In genomic region chr13:99500839-99501134, GRCh38 we compare ENCODE assay signal across 8 cellular contexts. TPM values are rescaled to one million over a fixed set of nuclear protein-coding genes. Genes with fewer than 3 reads are reported as not detected.
DNase-seq lines count a peak whose midpoint lies in the region; ATAC-seq and TF ChIP-seq lines count a peak whose summit lies in the region.

No MANE protein-coding gene starts in this region.

- H2AFZ ChIP-seq in DND-41 (ENCODE audit: low read depth, low read length) = peak overlapping the region; percentile 68

- H3K27ac ChIP-seq in DND-41 (ENCODE audit: low read length) (peak overlapping the region; percentile 97), gastroesophageal sphincter (peak overlapping the region in 3 of 4 donors; percentile 87 to 90 (median 88))

- H3K36me3 ChIP-seq in DND-41 (ENCODE audit: insufficient read depth, low read length) (peaks cover 5% of the 10 kb centered on the region; the same call in 1 of the 2 replicates), HAP-1 (replicated peaks) (peaks cover 4% of the 10 kb centered on the region), gastroesophageal sphincter (no peaks in the 10 kb centered on the region)

- peak overlapping the region; percentile 67 for H3K4me2 ChIP-seq in DND-41 (ENCODE audit: insufficient read depth, low read length)

- peak overlapping the region; percentile 90 for H3K27ac Mint-ChIP-seq in stimulated activated memory B cell treated with anti-CD40 and anti-IgM and Interleukin-4, amounts not matched to agents 10 μg/mL and 1 μg/mL and 100 μg/mL, for 72 hours

- DNase-seq in DND-41 (no peak), HAP-1 (ENCODE audit: low spot score in 2 of 2) (no peak), NOMO-1 treated with DMSO at 0.1 percent for 48 hours (lab: John Stamatoyannopoulos, UW; ENCODE audit: unreplicated experiment) (no peak), NCI-H1092 treated with DMSO at 0.1 percent for 48 hours (lab: John Stamatoyannopoulos, UW) (no peak)
- no peak for DNase-seq in stimulated activated CD4-positive, alpha-beta T cell treated with anti-CD3 and anti-CD28 coated beads, Interleukin-15, amount 100 ng/mL, for 24 hours

- H3K4me1 Mint-ChIP-seq in stimulated activated memory B cell treated with anti-CD40 and anti-IgM and Interleukin-4, amounts not matched to agents 10 μg/mL and 1 μg/mL and 100 μg/mL, for 72 hours = peaks cover 72% of the 10 kb centered on the region

- peak overlapping the region; percentile 95 for H3K9ac ChIP-seq in DND-41 (ENCODE audit: low read depth, low read length)

- WGBS in gastroesophageal sphincter (ENCODE audit: low coverage in 1 of 2), 2 donors = 0% methylated on average over 1 to 2 of the region's 7 CpGs

- TF ChIP-seq EP300 in gastroesophageal sphincter (IDR thresholded peaks at IDR 0.05) = no peak

- no peak for TF ChIP-seq POLR2A in gastroesophageal sphincter (IDR thresholded peaks at IDR 0.05)

- in situ Hi-C loops in HAP-1 (cut with MboI; ENCODE audit: low sequenced_read_pairs) = no loop called here

- H3K4me3 Mint-ChIP-seq in stimulated activated memory B cell treated with anti-CD40 and anti-IgM and Interleukin-4, amounts not matched to agents 10 μg/mL and 1 μg/mL and 100 μg/mL, for 72 hours = peak overlapping the region; percentile 91

- H3K27me3 ChIP-seq in DND-41 (ENCODE audit: insufficient read depth, low read length, poor library complexity) (no peaks in the 10 kb centered on the region), HAP-1 (ENCODE audit: low read depth) (no peaks in the 10 kb centered on the region), gastroesophageal sphincter (no peaks in the 10 kb centered on the region)

- H3K27me3 Mint-ChIP-seq in stimulated activated memory B cell treated with anti-CD40 and anti-IgM and Interleukin-4, amounts not matched to agents 10 μg/mL and 1 μg/mL and 100 μg/mL, for 72 hours = no peaks in the 10 kb centered on the region

- no peak for TF ChIP-seq CTCF in DND-41 (IDR thresholded peaks at IDR 0.05; ENCODE audit: borderline replicate concordance, extremely low read depth, low read length, poor library complexity, severe bottlenecking)
- TF ChIP-seq CTCF in gastroesophageal sphincter (IDR thresholded peaks at IDR 0.05) = no peak

- H3K79me2 ChIP-seq in DND-41 (ENCODE audit: insufficient read depth, low read length) = peaks cover 45% of the 10 kb centered on the region

- H4K20me1 ChIP-seq in DND-41 (ENCODE audit: insufficient read depth, low read length) = peaks cover 6% of the 10 kb centered on the region; the same call in 1 of the 2 replicates

- H3K36me3 Mint-ChIP-seq in stimulated activated memory B cell treated with anti-CD40 and anti-IgM and Interleukin-4, amounts not matched to agents 10 μg/mL and 1 μg/mL and 100 μg/mL, for 72 hours = no peaks in the 10 kb centered on the region

- ATAC-seq in DND-41 (ENCODE audit: insufficient read depth, low read depth) (peak; percentile 36), SK-N-SH treated with all-trans-retinoic acid at 6 μM for 48 hours (peak; percentile 6), gastroesophageal sphincter (no peak)
- ATAC-seq in stimulated activated memory B cell treated with anti-CD40 and anti-IgM and Interleukin-4, amounts not matched to agents 10 μg/mL and 1 μg/mL and 100 μg/mL, for 72 hours = peak; percentile 1

- H3K4me1 ChIP-seq in DND-41 (ENCODE audit: insufficient read depth, low read length) (peaks cover 56% of the 10 kb centered on the region), HAP-1 (peaks cover 44% of the 10 kb centered on the region), gastroesophageal sphincter (peaks cover 2 to 67% (median 23%) of the 10 kb centered on the region in 3 donors)

- peak overlapping the region; percentile 95; a peak in 3 of 4 replicates for H3K4me3 ChIP-seq in DND-41 (ENCODE audit: low read depth in 1 of 2, low read length in 2 of 2)
- peak overlapping the region; percentile 96 for H3K4me3 ChIP-seq in HAP-1
- peak overlapping the region; percentile 79 to 91 for H3K4me3 ChIP-seq in gastroesophageal sphincter

- H3K9me3 ChIP-seq in DND-41 (ENCODE audit: insufficient read depth, low read length, severe bottlenecking) (no peaks in the 10 kb centered on the region), HAP-1 (peaks cover 6% of the 10 kb centered on the region; the same call in 1 of the 2 replicates), gastroesophageal sphincter (no peaks in the 10 kb centered on the region)

- H3K9me3 Mint-ChIP-seq in stimulated activated memory B cell treated with anti-CD40 and anti-IgM and Interleukin-4, amounts not matched to agents 10 μg/mL and 1 μg/mL and 100 μg/mL, for 72 hours = peaks cover 6% of the 10 kb centered on the region

TF ChIP-seq in SK-N-SH treated with all-trans-retinoic acid at 6 μM for 48 hours, 23 proteins besides CTCF, POLR2A, EP300 and RAD21:
- TF ChIP-seq BACH2 (CRISPR knock-in tag; IDR thresholded peaks at IDR 0.05; ENCODE audit: borderline replicate concordance) = no peak

RNA-seq across cellular contexts. Expression of gene TM9SF2, which starts 0.5 kb away (rescaled TPM):
- total RNA-seq in gastroesophageal sphincter = 100 to 1,000 TPM in 1 of 4 donors, 10 to 100 TPM in 3; 63.9 to 114 (median 71.7) TPM
